ENCODE assay signal across 25 cellular contexts in genomic region chr5:146633273-146633672, GRCh38.
DNase-seq lines count a peak whose midpoint lies in the region; ATAC-seq, FAIRE-seq and TF ChIP-seq lines count a peak whose summit lies in the region.
"Had no signal": no experiment of that assay in that cellular context is flagged by ENCODE, and none has a peak within 500 bp of the region (broad histone marks: within the 10 kb centered on the region; RNA-seq: fewer than 3 reads in every experiment).

No MANE protein-coding gene starts in this region.

- no peaks in the 10 kb centered on the region for H3K79me1 ChIP-seq in H1 (ENCODE audit: low read depth, low read length)

- TF ChIP-seq POLR2A in H1 (IDR thresholded peaks at IDR 0.05; ENCODE audit: control extremely low read depth in 1 of 2, low read depth in 2 of 2, low read length in 2 of 2) = no peak

- no peak overlapping the region for H3K56ac ChIP-seq in H1 (replicated peaks; ENCODE audit: insufficient read length, low read depth, low read length)

- peak overlapping the region; percentile 12; the same call in 1 of the 2 replicates for H4K8ac ChIP-seq in H1 (ENCODE audit: extremely low read depth, insufficient read depth, low read length)

- H3K4me3 Mint-ChIP-seq in natural killer cell = no peak overlapping the region
- H3K4me3 Mint-ChIP-seq: activated naive CD4-positive, alpha-beta T cell treated with anti-CD3 and anti-CD28 coated beads, Interleukin-2, amount 50 U/mL, for 24 hours; naive B cell had no signal

- no peaks in the 10 kb centered on the region for H3K4me1 ChIP-seq in H1 (replicated peaks in 1 of 4; ENCODE audit: control insufficient read depth in 3 of 4, insufficient read depth in 4 of 4, low read length in 3 of 4)
- H3K4me1 ChIP-seq: A549, ascending aorta, Caco-2, vagina had no signal

- no peak overlapping the region for H3K18ac ChIP-seq in H1 (ENCODE audit: extremely low read depth, low read length)

- no peak overlapping the region for H3K23ac ChIP-seq in H1 (ENCODE audit: insufficient read length)

- peaks cover 8% of the 10 kb centered on the region for H3K36me3 Mint-ChIP-seq in natural killer cell
- H3K36me3 Mint-ChIP-seq: activated naive CD4-positive, alpha-beta T cell treated with anti-CD3 and anti-CD28 coated beads, Interleukin-2, amount 50 U/mL, for 24 hours; naive B cell had no signal

- H3K23me2 ChIP-seq in H1 (ENCODE audit: low read depth, low read length) = no peaks in the 10 kb centered on the region; the same call in 1 of the 2 replicates

- no peak overlapping the region for H2BK120ac ChIP-seq in H1 (replicated peaks; ENCODE audit: low read depth, low read length)

- H3K79me2 ChIP-seq in H1 (ENCODE audit: control insufficient read depth in 1 of 2, insufficient read depth in 2 of 2, low read length in 2 of 2) = no peaks in the 10 kb centered on the region

- H2AFZ ChIP-seq in H1 (ENCODE audit: low read length) = no peak overlapping the region

- DNase-seq in NCI-H2029 (lab: John Stamatoyannopoulos, UW) (peak; percentile 37), NCI-H2029 treated with DMSO at 0.1 percent for 48 hours (lab: John Stamatoyannopoulos, UW) (no peak), NCI-H510A (lab: John Stamatoyannopoulos, UW) (peak; percentile 28), H1 (ENCODE audit: low read depth in 1 of 2, low spot score in 2 of 2) (no peak), retina (peak; percentile 78), NOMO-1 (lab: John Stamatoyannopoulos, UW; ENCODE audit: unreplicated experiment in 2 of 2) (no peak), natural killer cell (no peak)
- DNase-seq in stimulated activated naive CD4-positive, alpha-beta T cell treated with Interleukin-2 at 50 U/mL for 16 hours (lab: John Stamatoyannopoulos, UW) = no peak
- DNase-seq: activated CD4-positive, alpha-beta T cell treated with anti-CD3 and anti-CD28 coated beads for 1 hour; BE2C; Caco-2; EL; erythroblast; foreskin melanocyte; HCEC 1CT; hippocampal formation; KG1; mammary epithelial cell; naive B cell; stimulated activated CD4-positive, alpha-beta T cell treated with anti-CD3 and anti-CD28 coated beads, Interleukin-4, amount 100 ng/mL, for 1 hour had no signal

- no peak overlapping the region for H4K91ac ChIP-seq in H1 (replicated peaks; ENCODE audit: insufficient read length, low read length)

- H3K9me3 ChIP-seq in H1 (ENCODE audit: insufficient read depth in 2 of 2, low read depth in 1 of 2, low read length in 1 of 2) = no peaks in the 10 kb centered on the region
- H3K9me3 ChIP-seq: A549, ascending aorta, BE2C, Caco-2, vagina had no signal

- no peak overlapping the region for H2BK15ac ChIP-seq in H1 (ENCODE audit: low read length)

- H3K27ac ChIP-seq in H1 (ENCODE audit: low read depth, low read length) = no peak overlapping the region
- H3K27ac ChIP-seq: A549, ascending aorta, vagina had no signal

- POLR2A ChIA-PET in H1 (lab: Charles Lee; ENCODE audit: partially characterized antibody) = no interaction called here

- no peak for TF ChIP-seq EP300 in H1 (IDR thresholded peaks at IDR 0.05; ENCODE audit: borderline replicate concordance in 1 of 2, low read depth in 2 of 2, low read length in 2 of 2)

- WGBS in H1 (ENCODE audit: extremely low coverage in 1 of 2, insufficient coverage in 1 of 2, insufficient read length in 1 of 2, insufficient replicate concordance in 2 of 2, low coverage in 1 of 2, low lambda C conversion rate in 2 of 2, missing lambda C conversion rate in 1 of 2), 2 experiments = 92% methylated on average over 7 of the region's 7 CpGs; no CpG with 5 or more reads in 1 of the 2 experiments

- H3K14ac ChIP-seq in H1 (ENCODE audit: insufficient read length) = no peak overlapping the region

- H3K4me3 ChIP-seq in H1 (ENCODE audit: extremely low read depth in 1 of 4, insufficient read depth in 2 of 4, low read depth in 3 of 4, low read length in 4 of 4) = no peak overlapping the region
- H3K4me3 ChIP-seq: A549, ascending aorta, vagina had no signal

- no peak for ATAC-seq in natural killer cell

- H2BK20ac ChIP-seq in H1 (ENCODE audit: low read length) = no peak overlapping the region

- H3K27me3 Mint-ChIP-seq in natural killer cell (ENCODE audit: low read depth in 2 of 2) = no peaks in the 10 kb centered on the region

- no peaks in the 10 kb centered on the region for H4K20me1 ChIP-seq in H1 (replicated peaks in 1 of 2; ENCODE audit: control insufficient read depth in 1 of 2, insufficient read depth in 2 of 2, low read length in 2 of 2)

- H4K5ac ChIP-seq in H1 (ENCODE audit: insufficient read length, low read depth, low read length) = no peak overlapping the region

- no peak overlapping the region for H2BK5ac ChIP-seq in H1 (ENCODE audit: low read depth, low read length)

- H3K4ac ChIP-seq in H1 (replicated peaks; ENCODE audit: insufficient read length, low read depth, low read length) = no peak overlapping the region

- H2BK12ac ChIP-seq in H1 (ENCODE audit: low read depth, low read length) = no peak overlapping the region

- H3K4me1 Mint-ChIP-seq in natural killer cell = peaks cover 18 to 25% of the 10 kb centered on the region in 2 donors
- H3K4me1 Mint-ChIP-seq: activated naive CD4-positive, alpha-beta T cell treated with anti-CD3 and anti-CD28 coated beads, Interleukin-2, amount 50 U/mL, for 24 hours; naive B cell had no signal

- no peak overlapping the region for H2AK5ac ChIP-seq in H1 (ENCODE audit: low read depth, low read length)

- intact Hi-C loops in natural killer cell (cut with micrococcal nuclease) = no loop called here

- H3K36me3 ChIP-seq in H1 (ENCODE audit: control insufficient read depth in 2 of 4, insufficient read depth in 4 of 4, low read length in 3 of 4) = no peaks in the 10 kb centered on the region; a peak in 1 of 8 replicates
- H3K36me3 ChIP-seq: ascending aorta, BE2C, vagina had no signal

- FAIRE-seq in H1 (lab: Jason Lieb, UNC) = no peak
- FAIRE-seq: A549, islet of Langerhans had no signal

- TF ChIP-seq CTCF in H1 (IDR thresholded peaks at IDR 0.05; ENCODE audit: control extremely low read depth in 1 of 3, insufficient read depth in 1 of 3, low read depth in 1 of 3, low read length in 3 of 3) = no peak
- TF ChIP-seq CTCF in natural killer cell (IDR thresholded peaks at IDR 0.05) = no peak

- no peak overlapping the region for H3K27ac Mint-ChIP-seq in natural killer cell
- H3K27ac Mint-ChIP-seq: activated naive CD4-positive, alpha-beta T cell treated with anti-CD3 and anti-CD28 coated beads, Interleukin-2, amount 50 U/mL, for 24 hours; naive B cell had no signal

- CTCF ChIA-PET in H1 (lab: Charles Lee; ENCODE audit: partially characterized antibody) = interaction anchor here (0.8 to 2.2 kb wide), 6 partner anchors 11 to 333 kb away, joined by 3 to 11 read pairs (median 4); no protein-coding TSS in a partner anchor

- TF ChIP-seq RAD21 in H1 (IDR thresholded peaks at IDR 0.05 in 1 of 2, conservative IDR thresholded peaks at IDR 0.05 in 1 of 2; ENCODE audit: low read depth in 2 of 2, low read length in 2 of 2) = no peak

- H3K27me3 ChIP-seq in H1 (replicated peaks in 1 of 4; ENCODE audit: control insufficient read depth in 3 of 4, extremely low read depth in 1 of 4, insufficient read depth in 3 of 4, low read length in 3 of 4) = no peaks in the 10 kb centered on the region
- H3K27me3 ChIP-seq: ascending aorta, BE2C, vagina had no signal

- no peak overlapping the region for H3K4me2 ChIP-seq in H1 (ENCODE audit: insufficient read depth in 1 of 2, low read depth in 2 of 2, low read length in 2 of 2)
- H3K4me2 ChIP-seq: A549 had no signal

- no peak overlapping the region for H3K9ac ChIP-seq in H1 (replicated peaks in 1 of 4; ENCODE audit: extremely low read depth in 1 of 4, low read depth in 3 of 4, low read length in 3 of 4)

- no peaks in the 10 kb centered on the region for H3K9me3 Mint-ChIP-seq in natural killer cell

TF ChIP-seq in H1, 55 proteins besides CTCF, POLR2A, EP300 and RAD21:
- TF ChIP-seq MAFK (IDR thresholded peaks at IDR 0.05; ENCODE audit: low read depth, low read length) (no peak), USF2 (IDR thresholded peaks at IDR 0.05; ENCODE audit: low read length) (no peak), KDM5A (IDR thresholded peaks at IDR 0.05; ENCODE audit: low read length) (no peak), SIN3A (conservative IDR thresholded peaks at IDR 0.05 in 1 of 2, IDR thresholded peaks at IDR 0.05 in 1 of 2; ENCODE audit: low read depth in 1 of 2, low read length in 2 of 2) (no peak), MAX (IDR thresholded peaks at IDR 0.05) (no peak), ASH2L (IDR thresholded peaks at IDR 0.05; ENCODE audit: low read length) (no peak), JUN (IDR thresholded peaks at IDR 0.05; ENCODE audit: low read depth, low read length) (no peak), RXRA (IDR thresholded peaks at IDR 0.05; ENCODE audit: insufficient read depth, low read depth, low read length) (no peak), KDM1A (IDR thresholded peaks at IDR 0.05; ENCODE audit: borderline replicate concordance, low read length) (no peak), HDAC2 (IDR thresholded peaks at IDR 0.05; ENCODE audit: borderline replicate concordance in 1 of 2, low read depth in 2 of 2, low read length in 2 of 2) (no peak), BACH1 (IDR thresholded peaks at IDR 0.05; ENCODE audit: low read length) (no peak), JUND (IDR thresholded peaks at IDR 0.05; ENCODE audit: low read length) (no peak)

Comparison
In these comparisons a context has a peak if more than half of its experiments do, and no peak if none do; other contexts are left out.
1. DNase-seq: peak in NCI-H2029 (single experiment), NCI-H510A (single experiment) and retina (single experiment); none in NCI-H2029 treated with DMSO at 0.1 percent for 48 hours (single experiment), H1 (0 of 2), stimulated activated naive CD4-positive, alpha-beta T cell treated with Interleukin-2 at 50 U/mL for 16 hours (single experiment), NOMO-1 (0 of 2) and natural killer cell (single experiment).